ENCODE assay signal across 1 cellular context in the genomic region with DNA sequence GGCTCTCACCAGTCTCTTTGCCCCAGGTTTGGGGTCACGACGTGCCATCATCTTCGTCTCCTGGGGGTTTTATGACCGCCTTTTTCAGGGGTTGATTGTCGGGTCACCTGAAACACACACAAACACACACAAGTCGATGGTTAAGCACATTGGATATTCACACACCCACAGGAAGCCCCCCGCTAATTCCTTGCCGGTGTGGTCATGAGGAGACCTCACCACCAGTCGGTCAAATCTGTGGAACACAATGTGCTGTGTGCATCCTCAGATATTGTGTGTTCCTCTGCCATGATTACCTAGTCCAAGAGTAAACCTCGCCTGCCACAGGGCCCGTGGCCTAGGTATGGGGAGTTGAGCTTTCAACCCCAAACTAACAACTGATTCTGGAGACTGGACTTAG. TPM values are rescaled to one million over a fixed set of nuclear protein-coding genes. Genes with fewer than 3 reads are reported as not detected.
"Had no signal": no experiment of that assay in that cellular context is flagged by ENCODE, and none has a peak within 500 bp of the region (broad histone marks: within the 10 kb centered on the region; RNA-seq: fewer than 3 reads in every experiment).

No MANE protein-coding gene starts in this region.

RNA-seq across cellular contexts. Expression of gene FAM90A1, which starts 2.6 kb away (rescaled TPM):
- total RNA-seq: G401 had no signal
